1 cellular context compared by ENCODE assay signal in the genomic region with DNA sequence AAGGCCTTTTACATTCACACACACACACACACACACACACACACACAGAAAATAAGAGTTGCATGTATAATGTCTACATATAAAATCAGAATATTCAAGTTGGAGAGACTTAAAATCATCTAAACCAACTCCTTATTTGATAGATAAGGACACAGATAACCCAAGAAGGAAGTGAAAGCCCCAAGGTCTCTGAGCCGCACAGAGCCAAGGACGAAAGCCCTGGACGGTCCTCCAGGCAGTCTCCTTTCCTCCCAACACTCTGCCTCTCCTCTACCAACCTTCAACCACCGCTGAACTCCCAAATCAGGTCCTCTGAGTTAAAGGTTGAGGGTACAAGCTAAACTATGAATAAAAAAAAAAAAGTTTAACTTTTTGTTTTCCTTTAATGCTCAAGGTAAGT.
TF ChIP-seq lines count a peak whose summit lies in the region.

No MANE protein-coding gene starts in this region.

TF ChIP-seq in HCT116, 20 proteins besides CTCF, POLR2A, EP300 and RAD21:
- TF ChIP-seq YY1 (IDR thresholded peaks at IDR 0.05; ENCODE audit: extremely low read depth, insufficient replicate concordance, low read depth, low read length) = no peak
- TF ChIP-seq ELF1 (IDR thresholded peaks at IDR 0.05; ENCODE audit: borderline replicate concordance, low read depth) = no peak
- TF ChIP-seq, protein P1, sequence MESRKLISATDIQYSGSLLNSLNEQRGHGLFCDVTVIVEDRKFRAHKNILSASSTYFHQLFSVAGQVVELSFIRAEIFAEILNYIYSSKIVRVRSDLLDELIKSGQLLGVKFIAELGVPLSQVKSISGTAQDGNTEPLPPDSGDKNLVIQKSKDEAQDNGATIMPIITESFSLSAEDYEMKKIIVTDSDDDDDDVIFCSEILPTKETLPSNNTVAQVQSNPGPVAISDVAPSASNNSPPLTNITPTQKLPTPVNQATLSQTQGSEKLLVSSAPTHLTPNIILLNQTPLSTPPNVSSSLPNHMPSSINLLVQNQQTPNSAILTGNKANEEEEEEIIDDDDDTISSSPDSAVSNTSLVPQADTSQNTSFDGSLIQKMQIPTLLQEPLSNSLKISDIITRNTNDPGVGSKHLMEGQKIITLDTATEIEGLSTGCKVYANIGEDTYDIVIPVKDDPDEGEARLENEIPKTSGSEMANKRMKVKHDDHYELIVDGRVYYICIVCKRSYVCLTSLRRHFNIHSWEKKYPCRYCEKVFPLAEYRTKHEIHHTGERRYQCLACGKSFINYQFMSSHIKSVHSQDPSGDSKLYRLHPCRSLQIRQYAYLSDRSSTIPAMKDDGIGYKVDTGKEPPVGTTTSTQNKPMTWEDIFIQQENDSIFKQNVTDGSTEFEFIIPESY (IDR thresholded peaks at IDR 0.05; ENCODE audit: extremely low read depth, insufficient replicate concordance, low read length) = no peak
- no peak for TF ChIP-seq SRF (IDR thresholded peaks at IDR 0.05; ENCODE audit: low read depth)
- no peak for TF ChIP-seq POLR2AphosphoS5 (IDR thresholded peaks at IDR 0.05; ENCODE audit: low read depth, low read length)
- TF ChIP-seq SP1 (IDR thresholded peaks at IDR 0.05; ENCODE audit: low read depth) = no peak
- TF ChIP-seq CBX3 (IDR thresholded peaks at IDR 0.05; ENCODE audit: low read depth) = no peak
- TF ChIP-seq, protein P2, sequence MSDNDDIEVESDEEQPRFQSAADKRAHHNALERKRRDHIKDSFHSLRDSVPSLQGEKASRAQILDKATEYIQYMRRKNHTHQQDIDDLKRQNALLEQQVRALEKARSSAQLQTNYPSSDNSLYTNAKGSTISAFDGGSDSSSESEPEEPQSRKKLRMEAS (IDR thresholded peaks at IDR 0.05) = no peak
- TF ChIP-seq ZNF274 (IDR thresholded peaks at IDR 0.05; ENCODE audit: low read depth, low read length) = no peak
- no peak for TF ChIP-seq JUND (IDR thresholded peaks at IDR 0.05)
- TF ChIP-seq FOSL1 (IDR thresholded peaks at IDR 0.05; ENCODE audit: low read depth) = no peak
- TF ChIP-seq EZH2phosphoT487 (IDR thresholded peaks at IDR 0.05; ENCODE audit: borderline replicate concordance) = no peak
- TF ChIP-seq SIN3A (IDR thresholded peaks at IDR 0.05; ENCODE audit: low read depth) = no peak
- TF ChIP-seq EZH2 (IDR thresholded peaks at IDR 0.05) = no peak
- TF ChIP-seq, protein P3, sequence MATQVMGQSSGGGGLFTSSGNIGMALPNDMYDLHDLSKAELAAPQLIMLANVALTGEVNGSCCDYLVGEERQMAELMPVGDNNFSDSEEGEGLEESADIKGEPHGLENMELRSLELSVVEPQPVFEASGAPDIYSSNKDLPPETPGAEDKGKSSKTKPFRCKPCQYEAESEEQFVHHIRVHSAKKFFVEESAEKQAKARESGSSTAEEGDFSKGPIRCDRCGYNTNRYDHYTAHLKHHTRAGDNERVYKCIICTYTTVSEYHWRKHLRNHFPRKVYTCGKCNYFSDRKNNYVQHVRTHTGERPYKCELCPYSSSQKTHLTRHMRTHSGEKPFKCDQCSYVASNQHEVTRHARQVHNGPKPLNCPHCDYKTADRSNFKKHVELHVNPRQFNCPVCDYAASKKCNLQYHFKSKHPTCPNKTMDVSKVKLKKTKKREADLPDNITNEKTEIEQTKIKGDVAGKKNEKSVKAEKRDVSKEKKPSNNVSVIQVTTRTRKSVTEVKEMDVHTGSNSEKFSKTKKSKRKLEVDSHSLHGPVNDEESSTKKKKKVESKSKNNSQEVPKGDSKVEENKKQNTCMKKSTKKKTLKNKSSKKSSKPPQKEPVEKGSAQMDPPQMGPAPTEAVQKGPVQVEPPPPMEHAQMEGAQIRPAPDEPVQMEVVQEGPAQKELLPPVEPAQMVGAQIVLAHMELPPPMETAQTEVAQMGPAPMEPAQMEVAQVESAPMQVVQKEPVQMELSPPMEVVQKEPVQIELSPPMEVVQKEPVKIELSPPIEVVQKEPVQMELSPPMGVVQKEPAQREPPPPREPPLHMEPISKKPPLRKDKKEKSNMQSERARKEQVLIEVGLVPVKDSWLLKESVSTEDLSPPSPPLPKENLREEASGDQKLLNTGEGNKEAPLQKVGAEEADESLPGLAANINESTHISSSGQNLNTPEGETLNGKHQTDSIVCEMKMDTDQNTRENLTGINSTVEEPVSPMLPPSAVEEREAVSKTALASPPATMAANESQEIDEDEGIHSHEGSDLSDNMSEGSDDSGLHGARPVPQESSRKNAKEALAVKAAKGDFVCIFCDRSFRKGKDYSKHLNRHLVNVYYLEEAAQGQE (IDR thresholded peaks at IDR 0.05; ENCODE audit: low read depth) = no peak
- TF ChIP-seq CEBPB (IDR thresholded peaks at IDR 0.05; ENCODE audit: low read depth) = no peak
- TF ChIP-seq, protein P4, sequence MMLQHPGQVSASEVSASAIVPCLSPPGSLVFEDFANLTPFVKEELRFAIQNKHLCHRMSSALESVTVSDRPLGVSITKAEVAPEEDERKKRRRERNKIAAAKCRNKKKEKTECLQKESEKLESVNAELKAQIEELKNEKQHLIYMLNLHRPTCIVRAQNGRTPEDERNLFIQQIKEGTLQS (IDR thresholded peaks at IDR 0.05) = no peak
- TF ChIP-seq TCF7L2 (IDR thresholded peaks at IDR 0.05; ENCODE audit: borderline replicate concordance, extremely low read depth, insufficient read depth, insufficient read length) = no peak
- TF ChIP-seq ZFX (IDR thresholded peaks at IDR 0.05) = no peak
